ENCODE assay signal across 8 cellular contexts in genomic region chr19:15280048-15280725, GRCh38. TPM values are rescaled to one million over a fixed set of nuclear protein-coding genes. Genes with fewer than 3 reads are reported as not detected.
DNase-seq lines count a peak whose midpoint lies in the region; ATAC-seq and TF ChIP-seq lines count a peak whose summit lies in the region.

No MANE protein-coding gene starts in this region.

- TF ChIP-seq POLR2A in vagina (IDR thresholded peaks at IDR 0.05) = no peak

- H3K9me3 ChIP-seq in effector memory CD4-positive, alpha-beta T cell (ENCODE audit: control insufficient read depth, low read length) = no peaks in the 10 kb centered on the region
- no peaks in the 10 kb centered on the region for H3K9me3 ChIP-seq in naive thymus-derived CD4-positive, alpha-beta T cell (ENCODE audit: control insufficient read depth in 2 of 3, low read length in 3 of 3)
- no peaks in the 10 kb centered on the region for H3K9me3 ChIP-seq in vagina

- H3K27ac Mint-ChIP-seq in activated naive CD4-positive, alpha-beta T cell treated with anti-CD3 and anti-CD28 coated beads, Interleukin-2, amount 10 ng/mL, durations not matched to agents 7 days and 5 days = peak overlapping the region; percentile 52
- H3K27ac Mint-ChIP-seq in naive thymus-derived CD4-positive, alpha-beta T cell = peak overlapping the region in 8 of 9 donors; percentile 43 to 87 (median 82)

- no peaks in the 10 kb centered on the region for H3K9me3 Mint-ChIP-seq in activated naive CD4-positive, alpha-beta T cell treated with anti-CD3 and anti-CD28 coated beads, Interleukin-2, amount 10 ng/mL, durations not matched to agents 7 days and 5 days
- no peaks in the 10 kb centered on the region for H3K9me3 Mint-ChIP-seq in naive thymus-derived CD4-positive, alpha-beta T cell

- H3K4me3 Mint-ChIP-seq in activated naive CD4-positive, alpha-beta T cell treated with anti-CD3 and anti-CD28 coated beads, Interleukin-2, amount 10 ng/mL, durations not matched to agents 7 days and 5 days = no peak overlapping the region
- peak overlapping the region in 8 of 10 donors; percentile 9 to 73 (median 50) for H3K4me3 Mint-ChIP-seq in naive thymus-derived CD4-positive, alpha-beta T cell

- H3K36me3 ChIP-seq in effector memory CD4-positive, alpha-beta T cell (ENCODE audit: control insufficient read depth, insufficient read depth, low read length) = no peaks in the 10 kb centered on the region
- no peaks in the 10 kb centered on the region for H3K36me3 ChIP-seq in naive thymus-derived CD4-positive, alpha-beta T cell (ENCODE audit: control insufficient read depth in 2 of 3, insufficient read depth in 3 of 3, low read length in 3 of 3)
- no peaks in the 10 kb centered on the region for H3K36me3 ChIP-seq in vagina

- CTCF ChIA-PET in activated naive CD4-positive, alpha-beta T cell treated with anti-CD3 and anti-CD28 coated beads, Interleukin-2, amount 10 ng/mL, durations not matched to agents 7 days and 5 days (lab: Charles Lee) = interaction anchor here (1.1 kb wide), 1 partner anchor 8 kb away, joined by 3 read pairs; no protein-coding TSS in a partner anchor
- CTCF ChIA-PET in naive thymus-derived CD4-positive, alpha-beta T cell (lab: Charles Lee) = no interaction called here

- no peak for TF ChIP-seq CTCF in vagina (IDR thresholded peaks at IDR 0.05)

- peaks cover 56% of the 10 kb centered on the region for H3K4me1 Mint-ChIP-seq in activated naive CD4-positive, alpha-beta T cell treated with anti-CD3 and anti-CD28 coated beads, Interleukin-2, amount 10 ng/mL, durations not matched to agents 7 days and 5 days
- H3K4me1 Mint-ChIP-seq in naive thymus-derived CD4-positive, alpha-beta T cell = peaks cover 64 to 97% (median 89%) of the 10 kb centered on the region in 7 donors

- H3K36me3 Mint-ChIP-seq in activated naive CD4-positive, alpha-beta T cell treated with anti-CD3 and anti-CD28 coated beads, Interleukin-2, amount 10 ng/mL, durations not matched to agents 7 days and 5 days = peaks cover 3% of the 10 kb centered on the region
- peaks cover 0 to 5% (median 0%) of the 10 kb centered on the region in 5 donors for H3K36me3 Mint-ChIP-seq in naive thymus-derived CD4-positive, alpha-beta T cell

- ATAC-seq in naive thymus-derived CD4-positive, alpha-beta T cell = no peak

- H3K4me1 ChIP-seq in effector memory CD4-positive, alpha-beta T cell (ENCODE audit: control insufficient read depth, insufficient read depth, low read length, poor library complexity, severe bottlenecking) = peaks cover 43% of the 10 kb centered on the region
- H3K4me1 ChIP-seq in naive thymus-derived CD4-positive, alpha-beta T cell (ENCODE audit: control insufficient read depth in 2 of 2, insufficient read depth in 2 of 2, low read length in 2 of 2) = peaks cover 66 to 73% of the 10 kb centered on the region in 2 donors
- peaks cover 100% of the 10 kb centered on the region for H3K4me1 ChIP-seq in vagina

- no peaks in the 10 kb centered on the region for H3K27me3 ChIP-seq in effector memory CD4-positive, alpha-beta T cell (replicated peaks; ENCODE audit: control insufficient read depth, insufficient read depth, low read length, poor library complexity, severe bottlenecking)
- H3K27me3 ChIP-seq in naive thymus-derived CD4-positive, alpha-beta T cell (ENCODE audit: control insufficient read depth in 2 of 2, insufficient read depth in 2 of 2, low read length in 2 of 2) = no peaks in the 10 kb centered on the region
- no peaks in the 10 kb centered on the region for H3K27me3 ChIP-seq in vagina

- in situ Hi-C loops in ACHN (cut with HindIII; ENCODE audit: low pct_ligation_motif_present, low pct_unique_long_range_greater_than_20kb, low sequenced_read_pairs) = no loop called here

- POLR2A ChIA-PET in naive thymus-derived CD4-positive, alpha-beta T cell (lab: Charles Lee) = interaction anchor here (0.6 to 0.9 kb wide), 3 partner anchors 9 to 99 kb away, joined by 3 read pairs; partner anchors contain the start of gene AKAP8

- DNase-seq in activated naive CD4-positive, alpha-beta T cell treated with anti-CD3 and anti-CD28 coated beads, Interleukin-2, amount 10 ng/mL, durations not matched to agents 7 days and 5 days = no peak
- DNase-seq in activated naive CD4-positive, alpha-beta T cell treated with Interleukin-2 at 50 U/mL for 16 hours = no peak
- no peak for DNase-seq in effector memory CD4-positive, alpha-beta T cell
- DNase-seq in naive thymus-derived CD4-positive, alpha-beta T cell = no peak
- no peak for DNase-seq in vagina (ENCODE audit: extremely low spot score in 2 of 2)
- DNase-seq in AG08395 (ENCODE audit: low spot score) = no peak
- DNase-seq in HuH-7 (ENCODE audit: low spot score) = no peak
- DNase-seq in ACHN = no peak

- H3K27me3 Mint-ChIP-seq in activated naive CD4-positive, alpha-beta T cell treated with anti-CD3 and anti-CD28 coated beads, Interleukin-2, amount 10 ng/mL, durations not matched to agents 7 days and 5 days = no peaks in the 10 kb centered on the region
- no peaks in the 10 kb centered on the region for H3K27me3 Mint-ChIP-seq in naive thymus-derived CD4-positive, alpha-beta T cell

- intact Hi-C loops in naive thymus-derived CD4-positive, alpha-beta T cell (cut with micrococcal nuclease) = no loop called here
- intact Hi-C loops in vagina (cut with DNase I) = no loop called here

- no peak overlapping the region for H3K4me3 ChIP-seq in effector memory CD4-positive, alpha-beta T cell (ENCODE audit: insufficient read depth, low read depth, low read length, poor library complexity, severe bottlenecking)
- no peak overlapping the region for H3K4me3 ChIP-seq in naive thymus-derived CD4-positive, alpha-beta T cell (ENCODE audit: low read length)
- H3K4me3 ChIP-seq in vagina = no peak overlapping the region

- peak overlapping the region; percentile 23 for H3K27ac ChIP-seq in effector memory CD4-positive, alpha-beta T cell (ENCODE audit: insufficient read depth, low read length, poor library complexity, severe bottlenecking)
- H3K27ac ChIP-seq in naive thymus-derived CD4-positive, alpha-beta T cell (ENCODE audit: low read depth, low read length) = peak overlapping the region; percentile 24
- H3K27ac ChIP-seq in vagina = peak overlapping the region; percentile 71

RNA-seq across cellular contexts. Expression of gene EPHX3, which starts 47.9 kb away (rescaled TPM):
- under 1 TPM in 2 of 5 experiments, not detected in 3; 0.32 to 0.42 TPM for total RNA-seq in naive thymus-derived CD4-positive, alpha-beta T cell
- not detected for polyA plus RNA-seq in naive thymus-derived CD4-positive, alpha-beta T cell
- total RNA-seq in vagina = 14.0 TPM

RNA-seq across cellular contexts. Expression of gene BRD4, which starts 52.2 kb away (rescaled TPM):
- total RNA-seq in naive thymus-derived CD4-positive, alpha-beta T cell = 100 to 1,000 TPM; 104 to 168 (median 128) TPM
- 10 to 100 TPM; 10.5 to 19.8 TPM for polyA plus RNA-seq in naive thymus-derived CD4-positive, alpha-beta T cell
- total RNA-seq in vagina = 53.0 TPM

Comparison
In these comparisons a context has a peak if more than half of its experiments do, and no peak if none do; other contexts are left out.
1. RNA of gene EPHX3, which starts 47.9 kb away (total RNA-seq): 14.0 TPM in vagina (single experiment); 0.32 to 0.42 TPM in naive thymus-derived CD4-positive, alpha-beta T cell; every median in the first group is over 10 times any median in the second.
2. Peak in every context shown above with its lines, with median percentiles within 50 percentile points of each other: H3K27ac ChIP-seq.